In genomic region chr11:106133529-106133928, GRCh38 we compare ENCODE assay signal across 11 cellular contexts. TPM values are rescaled to one million over a fixed set of nuclear protein-coding genes. Genes with fewer than 3 reads are reported as not detected.
DNase-seq lines count a peak whose midpoint lies in the region; ATAC-seq and TF ChIP-seq lines count a peak whose summit lies in the region.
"Had no signal": no experiment of that assay in that cellular context is flagged by ENCODE, and none has a peak within 500 bp of the region (broad histone marks: within the 10 kb centered on the region; RNA-seq: fewer than 3 reads in every experiment).

No MANE protein-coding gene starts in this region.

- TF ChIP-seq CTCF in MCF 10A (IDR thresholded peaks at IDR 0.05; ENCODE audit: unreplicated experiment) (peak; percentile 32), breast epithelium (IDR thresholded peaks at IDR 0.05) (no peak), MM.1S (IDR thresholded peaks at IDR 0.05; ENCODE audit: low read length) (peak; percentile 33; the same call in 1 of the 2 replicates), cardiac fibroblast (IDR thresholded peaks at IDR 0.05; ENCODE audit: low read depth, low read length) (peak; percentile 36), testis (IDR thresholded peaks at IDR 0.05) (peak in 2 of 3 experiments; percentile 8 to 19)

- H3K36me3 ChIP-seq in breast epithelium (no peaks in the 10 kb centered on the region), MM.1S (replicated peaks; ENCODE audit: insufficient read depth, low read length) (no peaks in the 10 kb centered on the region), testis (ENCODE audit: low read depth, missing control alignments) (no peaks in the 10 kb centered on the region)

- peaks cover 11% of the 10 kb centered on the region for H3K27me3 Mint-ChIP-seq in MCF 10A (ENCODE audit: insufficient read depth, unreplicated experiment)
- peaks cover 34% of the 10 kb centered on the region for H3K27me3 Mint-ChIP-seq in activated T-helper 17 cell treated with anti-CD3 and anti-CD28 coated beads, Interleukin-2, amount 50 U/mL, for 72 hours

- no peaks in the 10 kb centered on the region for H3K4me1 Mint-ChIP-seq in MCF 10A (ENCODE audit: insufficient read depth, unreplicated experiment)
- no peaks in the 10 kb centered on the region for H3K4me1 Mint-ChIP-seq in activated T-helper 17 cell treated with anti-CD3 and anti-CD28 coated beads, Interleukin-2, amount 50 U/mL, for 72 hours
- H3K4me1 Mint-ChIP-seq: stimulated activated effector memory CD8-positive, alpha-beta T cell treated with anti-CD3 and anti-CD28 coated beads, Interleukin-12 subunit alpha, Interleukin-12 subunit beta, amount 100 ng/mL, for 72 hours had no signal

- no peaks in the 10 kb centered on the region for H3K36me3 Mint-ChIP-seq in MCF 10A (ENCODE audit: insufficient read depth, unreplicated experiment)
- H3K36me3 Mint-ChIP-seq in activated T-helper 17 cell treated with anti-CD3 and anti-CD28 coated beads, Interleukin-2, amount 50 U/mL, for 72 hours (ENCODE audit: low read depth), result no peaks in the 10 kb centered on the region
- H3K36me3 Mint-ChIP-seq: stimulated activated effector memory CD8-positive, alpha-beta T cell treated with anti-CD3 and anti-CD28 coated beads, Interleukin-12 subunit alpha, Interleukin-12 subunit beta, amount 100 ng/mL, for 72 hours had no signal

- no peaks in the 10 kb centered on the region for H3K79me2 ChIP-seq in MM.1S (ENCODE audit: low read length)

- H3K9me2 ChIP-seq in MM.1S (replicated peaks; ENCODE audit: insufficient read depth, low read length), result no peaks in the 10 kb centered on the region

- intact Hi-C loops in MCF 10A (cut with micrococcal nuclease) (loop anchor here (1.0 kb wide), 1 partner anchor 45 kb away; no protein-coding TSS in a partner anchor), breast epithelium (cut with DNase I; ENCODE audit: low total_unique reads) (loop anchor here (1.0 kb wide), 1 partner anchor 8 kb away; no protein-coding TSS in a partner anchor), testis (cut with DNase I; ENCODE audit: low total_unique reads) (no loop called here)

- no peak overlapping the region for H3K27ac ChIP-seq in breast epithelium
- H3K27ac ChIP-seq in MM.1S (ENCODE audit: low read length), result no peak overlapping the region
- no peak overlapping the region for H3K27ac ChIP-seq in testis

- DNase-seq in MCF 10A (ENCODE audit: unreplicated experiment), result peak; percentile 18
- no peak for DNase-seq in breast epithelium (ENCODE audit: low spot score in 2 of 2)
- DNase-seq in MM.1S, result no peak
- peak; percentile 7 to 21 for DNase-seq in cardiac fibroblast (ENCODE audit: low read depth in 2 of 2)
- DNase-seq in testis, result no peak
- no peak for DNase-seq in islet precursor cell
- no peak for DNase-seq in activated gamma-delta T cell treated with Interleukin-2 at 50 U/mL for 16 hours
- DNase-seq: activated effector memory CD4-positive, alpha-beta T cell treated with anti-CD3 and anti-CD28 coated beads, Interleukin-2, amount 50 U/mL, for 16 hours; hippocampal formation had no signal

- H3K27ac Mint-ChIP-seq in MCF 10A (ENCODE audit: low read depth, unreplicated experiment), result no peak overlapping the region
- H3K27ac Mint-ChIP-seq in activated T-helper 17 cell treated with anti-CD3 and anti-CD28 coated beads, Interleukin-2, amount 50 U/mL, for 72 hours, result no peak overlapping the region
- H3K27ac Mint-ChIP-seq: stimulated activated effector memory CD8-positive, alpha-beta T cell treated with anti-CD3 and anti-CD28 coated beads, Interleukin-12 subunit alpha, Interleukin-12 subunit beta, amount 100 ng/mL, for 72 hours had no signal

- H4K20me1 ChIP-seq in MM.1S (ENCODE audit: insufficient read depth, low read length), result no peaks in the 10 kb centered on the region

- H2AFZ ChIP-seq in MM.1S (ENCODE audit: low read length), result no peak overlapping the region

- CTCF ChIA-PET in MCF 10A (lab: Yijun Ruan, JAX), result interaction anchor here (0.5 to 1.7 kb wide), 10 partner anchors 12 to 594 kb away, joined by 3 to 10 read pairs (median 3); partner anchors contain the start of gene KBTBD3

- no peaks in the 10 kb centered on the region for H3K4me1 ChIP-seq in breast epithelium
- H3K4me1 ChIP-seq in MM.1S (ENCODE audit: low read length), result no peaks in the 10 kb centered on the region
- H3K4me1 ChIP-seq in testis, result peaks cover 2% of the 10 kb centered on the region

- no peak overlapping the region for H3K4me2 ChIP-seq in MM.1S (ENCODE audit: low read depth, low read length)

- TF ChIP-seq POLR2A in breast epithelium (IDR thresholded peaks at IDR 0.05), result no peak
- TF ChIP-seq POLR2A in testis (IDR thresholded peaks at IDR 0.05), result no peak

- POLR2A ChIA-PET in MCF 10A (lab: Yijun Ruan, JAX), result interaction anchor here (0.9 kb wide), 1 partner anchor 46 kb away, joined by 4 read pairs; no protein-coding TSS in a partner anchor

- H3K9me3 Mint-ChIP-seq in MCF 10A (ENCODE audit: unreplicated experiment), result no peaks in the 10 kb centered on the region
- H3K9me3 Mint-ChIP-seq in activated T-helper 17 cell treated with anti-CD3 and anti-CD28 coated beads, Interleukin-2, amount 50 U/mL, for 72 hours, result peaks cover 5% of the 10 kb centered on the region
- H3K9me3 Mint-ChIP-seq: stimulated activated effector memory CD8-positive, alpha-beta T cell treated with anti-CD3 and anti-CD28 coated beads, Interleukin-12 subunit alpha, Interleukin-12 subunit beta, amount 100 ng/mL, for 72 hours had no signal

- no peaks in the 10 kb centered on the region for H3F3A ChIP-seq in MM.1S (ENCODE audit: insufficient read depth, low read length)

- H3K9me3 ChIP-seq in breast epithelium (no peaks in the 10 kb centered on the region), MM.1S (replicated peaks; ENCODE audit: insufficient read depth, low read length) (no peaks in the 10 kb centered on the region), testis (no peaks in the 10 kb centered on the region)

- H3K4me3 ChIP-seq in breast epithelium (no peak overlapping the region), MM.1S (ENCODE audit: low read length) (no peak overlapping the region), cardiac fibroblast (replicated peaks in 1 of 2; ENCODE audit: low read depth in 2 of 2, low read length in 2 of 2) (no peak overlapping the region), testis (no peak overlapping the region)

- no peak overlapping the region for H3K9ac ChIP-seq in MM.1S (ENCODE audit: low read length)

- no peak overlapping the region for H3K4me3 Mint-ChIP-seq in MCF 10A (ENCODE audit: unreplicated experiment)
- H3K4me3 Mint-ChIP-seq in activated T-helper 17 cell treated with anti-CD3 and anti-CD28 coated beads, Interleukin-2, amount 50 U/mL, for 72 hours, result no peak overlapping the region
- H3K4me3 Mint-ChIP-seq: stimulated activated effector memory CD8-positive, alpha-beta T cell treated with anti-CD3 and anti-CD28 coated beads, Interleukin-12 subunit alpha, Interleukin-12 subunit beta, amount 100 ng/mL, for 72 hours had no signal

- no TSS peak for BruUV-seq in MCF 10A (replicated peaks; lab: Mats Ljungman, UMichigan)

- no peaks in the 10 kb centered on the region for H3K27me3 ChIP-seq in breast epithelium
- no peaks in the 10 kb centered on the region for H3K27me3 ChIP-seq in MM.1S (replicated peaks; ENCODE audit: insufficient read depth, low read length)
- no peaks in the 10 kb centered on the region for H3K27me3 ChIP-seq in testis

- no peak for ATAC-seq in activated T-helper 17 cell treated with anti-CD3 and anti-CD28 coated beads, Interleukin-2, amount 50 U/mL, for 72 hours (replicated peaks)
- ATAC-seq: stimulated activated effector memory CD8-positive, alpha-beta T cell treated with anti-CD3 and anti-CD28 coated beads, Interleukin-12 subunit alpha, Interleukin-12 subunit beta, amount 100 ng/mL, for 72 hours had no signal

RNA-seq across cellular contexts. Expression of gene AASDHPPT, which starts 56.1 kb away (rescaled TPM):
- total RNA-seq in MCF 10A (2022) (55.3 and 56.3 TPM in 2 replicates), breast epithelium (10 to 100 TPM; 28.6 to 59.7 (median 36.4) TPM), testis (10 to 100 TPM; 52.2 to 56.7 TPM)
- 72.3 TPM for polyA plus RNA-seq in testis (ENCODE audit: insufficient read depth, low read depth, low replicate concordance)
- 10 to 100 TPM; 24.0 to 37.0 TPM for total RNA-seq in activated T-helper 17 cell treated with anti-CD3 and anti-CD28 coated beads, Interleukin-2, amount 50 U/mL, for 72 hours

RNA-seq across cellular contexts. Expression of gene KBTBD3, which starts 56.4 kb away (rescaled TPM):
- 2.9 and 5.1 TPM in 2 replicates for total RNA-seq in MCF 10A (2022)
- 10 to 100 TPM in 2 of 3 donors, 1 to 10 TPM in 1; 5.0 to 15.4 (median 13.6) TPM for total RNA-seq in breast epithelium
- 1 to 10 TPM; 6.8 to 8.5 TPM for total RNA-seq in testis
- 15.6 TPM for polyA plus RNA-seq in testis (ENCODE audit: insufficient read depth, low read depth, low replicate concordance)
- total RNA-seq in activated T-helper 17 cell treated with anti-CD3 and anti-CD28 coated beads, Interleukin-2, amount 50 U/mL, for 72 hours, result 10 to 100 TPM in 1 of 2 donors, 1 to 10 TPM in 1; 6.0 to 14.3 TPM

Comparison
In these comparisons a context has a peak if more than half of its experiments do, and no peak if none do; other contexts are left out.
1. DNase-seq: peak in MCF 10A (single experiment) and cardiac fibroblast (2 of 2); none in breast epithelium (0 of 2), MM.1S (single experiment), testis (single experiment), islet precursor cell (single experiment) and activated gamma-delta T cell treated with Interleukin-2 at 50 U/mL for 16 hours (single experiment).
2. CTCF ChIP-seq: peak in MCF 10A (single experiment), MM.1S (single experiment), cardiac fibroblast (single experiment) and testis (2 of 3); none in breast epithelium (0 of 3).